In genomic region chr12:52870361-52871290, GRCh38 we compare ENCODE assay signal across 8 cellular contexts. TPM values are rescaled to one million over a fixed set of nuclear protein-coding genes. Genes with fewer than 3 reads are reported as not detected.
DNase-seq lines count a peak whose midpoint lies in the region; ATAC-seq and TF ChIP-seq lines count a peak whose summit lies in the region.

No MANE protein-coding gene starts in this region.

- TF ChIP-seq CTCF in neural crest cell (conservative IDR thresholded peaks at IDR 0.05) (peak; percentile 75), thoracic aorta (IDR thresholded peaks at IDR 0.05) (peak; percentile 40)

- H3K36me3 Mint-ChIP-seq in neural crest cell (ENCODE audit: low read depth) = no peaks in the 10 kb centered on the region

- H3K27ac ChIP-seq in thoracic aorta = peak overlapping the region in 1 of 2 donors; percentile 28

- peaks cover 4 to 21% of the 10 kb centered on the region in 2 donors for H3K4me1 ChIP-seq in thoracic aorta (ENCODE audit: control insufficient read depth in 1 of 2, low read depth in 2 of 2)

- H3K9me3 Mint-ChIP-seq in neural crest cell = no peaks in the 10 kb centered on the region

- no peak overlapping the region for H3K4me3 Mint-ChIP-seq in neural crest cell

- no peaks in the 10 kb centered on the region for H3K36me3 ChIP-seq in thoracic aorta

- H3K4me1 Mint-ChIP-seq in neural crest cell = peaks cover 19% of the 10 kb centered on the region

- H3K27me3 Mint-ChIP-seq in neural crest cell (ENCODE audit: low read depth) = peaks cover 28% of the 10 kb centered on the region

- H3K27ac Mint-ChIP-seq in neural crest cell (ENCODE audit: unreplicated experiment) = no peak overlapping the region

- ATAC-seq in esophagus mucosa (peak; percentile 65), thoracic aorta (ENCODE audit: insufficient number of reproducible peaks, low FRiP score, low read depth) (no peak)

- no peaks in the 10 kb centered on the region for H3K9me3 ChIP-seq in thoracic aorta

- H3K27me3 ChIP-seq in thoracic aorta (replicated peaks; ENCODE audit: insufficient read depth) = no peaks in the 10 kb centered on the region

- DNase-seq in DMS153 treated with DMSO at 0.1 percent for 48 hours (lab: John Stamatoyannopoulos, UW; ENCODE audit: unreplicated experiment) (peak; percentile 7), DMS153 (lab: John Stamatoyannopoulos, UW) (no peak), HCEC 1CT (peak; percentile 17), NCI-H345 (lab: John Stamatoyannopoulos, UW) (peak; percentile 51), neural crest cell (ENCODE audit: low read depth, low spot score) (peak; percentile 72), thoracic aorta (ENCODE audit: low spot score) (no peak)
- DNase-seq in activated CD8-positive, alpha-beta memory T cell treated with anti-CD3 and anti-CD28 coated beads, Interleukin-2, amount 50 U/mL, for 4 hours = peak; percentile 85

- H3K4me3 ChIP-seq in thoracic aorta = no peak overlapping the region

RNA-seq across cellular contexts. Expression of gene KRT78, which starts 21.8 kb away (rescaled TPM):
- total RNA-seq in esophagus mucosa (291 TPM), neural crest cell (not detected in 2 replicates), thoracic aorta (not detected)

RNA-seq across cellular contexts. Expression of gene KRT8, which starts 34.2 kb away (rescaled TPM):
- 40.1 TPM for total RNA-seq in esophagus mucosa
- total RNA-seq in neural crest cell = 8.3 and 10.3 TPM in 2 replicates
- total RNA-seq in thoracic aorta = 100 to 1,000 TPM; 130 to 175 TPM

RNA-seq across cellular contexts. Expression of gene KRT79, which starts 36.5 kb away (rescaled TPM):
- total RNA-seq in esophagus mucosa (0.32 TPM), neural crest cell (not detected in 2 replicates), thoracic aorta (not detected)

RNA-seq across cellular contexts. Expression of gene KRT4, which starts 56.7 kb away (rescaled TPM):
- total RNA-seq in esophagus mucosa (1,080 TPM), neural crest cell (not detected in 2 replicates), thoracic aorta (not detected)

Comparison
In these comparisons a context has a peak if more than half of its experiments do, and no peak if none do; other contexts are left out.
1. DNase-seq: peak in DMS153 treated with DMSO at 0.1 percent for 48 hours (single experiment), HCEC 1CT (single experiment), NCI-H345 (single experiment), activated CD8-positive, alpha-beta memory T cell treated with anti-CD3 and anti-CD28 coated beads, Interleukin-2, amount 50 U/mL, for 4 hours (single experiment) and neural crest cell (single experiment); none in DMS153 (single experiment) and thoracic aorta (single experiment).
2. RNA of gene KRT78, which starts 21.8 kb away (total RNA-seq): 291 TPM in esophagus mucosa (single experiment); not detected in thoracic aorta and not detected in neural crest cell; every median in the first group is over 100 times any median in the second.